1 cellular context compared by ENCODE assay signal in genomic region chr6:44312901-44313788, GRCh38.
TF ChIP-seq lines count a peak whose summit lies in the region.

TSS of gene AARS2 (minus strand) at chr6:44313347. CDS start at chr6:44313323, 24 bp downstream.

TF ChIP-seq in K562, 482 proteins besides CTCF, POLR2A, EP300 and RAD21 (continued from another document):
- TF ChIP-seq GATA2 (CRISPR knock-in tag; IDR thresholded peaks at IDR 0.05) (no peak), ZNF280A (IDR thresholded peaks at IDR 0.05; ENCODE audit: low read depth, partially characterized antibody) (peak; percentile 62), FIP1L1 (IDR thresholded peaks at IDR 0.05; ENCODE audit: low read depth, low read length, poor library complexity, severe bottlenecking) (peak; percentile 84), HLTF (IDR thresholded peaks at IDR 0.05) (peak; percentile 84; the same call in 1 of the 2 replicates), ZNF274 (IDR thresholded peaks at IDR 0.05; ENCODE audit: borderline replicate concordance, low read depth, low read length) (no peak), ZNF445 (CRISPR knock-in tag; IDR thresholded peaks at IDR 0.05; ENCODE audit: low read depth) (no peak), STAT5B (CRISPR knock-in tag; IDR thresholded peaks at IDR 0.05) (no peak), BCL6 (CRISPR knock-in tag; IDR thresholded peaks at IDR 0.05) (no peak), CTBP1 (IDR thresholded peaks at IDR 0.05; ENCODE audit: borderline replicate concordance) (peak; percentile 77; the same call in 1 of the 2 replicates), NR2C2 (CRISPR knock-in tag; IDR thresholded peaks at IDR 0.05) (peak; percentile 72), NR2C2 (tag; IDR thresholded peaks at IDR 0.05) (peak; percentile 79), ZSCAN29 (IDR thresholded peaks at IDR 0.05) (no peak; the same call in 1 of the 2 replicates), ELF2 (CRISPR knock-in tag; IDR thresholded peaks at IDR 0.05) (no peak), PTTG1 (tag; IDR thresholded peaks at IDR 0.05; ENCODE audit: low read depth) (no peak), ZFP30 (CRISPR knock-in tag; IDR thresholded peaks at IDR 0.05; ENCODE audit: borderline replicate concordance) (no peak), HMGN3 (IDR thresholded peaks at IDR 0.05; ENCODE audit: borderline replicate concordance, extremely low read depth, insufficient read length, low read depth, low read length) (peak; percentile 85), ZBTB40 (IDR thresholded peaks at IDR 0.05) (peak; percentile 59; the same call in 1 of the 2 replicates), ZBTB40 (CRISPR knock-in tag; IDR thresholded peaks at IDR 0.05) (0 out of 2 replicates have a peak, but pooled peaks have one; percentile 44), POLR2G (IDR thresholded peaks at IDR 0.05; ENCODE audit: low read depth, low read length) (peak; percentile 100), GATAD2A (IDR thresholded peaks at IDR 0.05) (no peak)
